Comparison of ENCODE assay signal across 14 cellular contexts in genomic region chr15:37134244-37134643, GRCh38. TPM values are rescaled to one million over a fixed set of nuclear protein-coding genes. Genes with fewer than 3 reads are reported as not detected.
"Had no signal": no experiment of that assay in that cellular context is flagged by ENCODE, and none has a peak within 500 bp of the region (broad histone marks: within the 10 kb centered on the region; RNA-seq: fewer than 3 reads in every experiment).

No MANE protein-coding gene starts in this region.

- H3K36me3 ChIP-seq: prostate gland had no signal

- DNase-seq: activated CD4-positive, alpha-beta T cell treated with anti-CD3 and anti-CD28 coated beads for 1 hour; activated CD4-positive, alpha-beta T cell treated with anti-CD3 and anti-CD28 coated beads, Interleukin-2, amount 50 U/mL, for 48 hours; activated CD8-positive, alpha-beta memory T cell treated with anti-CD3 and anti-CD28 coated beads, Interleukin-2, amount 10 ng/mL, durations not matched to agents 7 days and 5 days; activated gamma-delta T cell; activated naive CD8-positive, alpha-beta T cell treated with anti-CD3 and anti-CD28 coated beads for 36 hours; activated T-cell treated with anti-CD3 and anti-CD28 coated beads, Interleukin-2, amount 50 U/mL, for 48 hours; left colon; nucleus accumbens; stimulated activated CD4-positive, alpha-beta T cell treated with anti-CD3 and anti-CD28 coated beads, Interleukin-12 subunit alpha, Interleukin-12 subunit beta, amount 100 ng/mL, for 4 hours; stimulated activated naive CD4-positive, alpha-beta T cell; substantia nigra had no signal

- H3K4me1 ChIP-seq: prostate gland had no signal

- H3K4me3 ChIP-seq: mucosa of descending colon, prostate gland had no signal

- H3K9me3 ChIP-seq: mucosa of descending colon, prostate gland had no signal

- ATAC-seq: activated CD8-positive, alpha-beta memory T cell treated with anti-CD3 and anti-CD28 coated beads, Interleukin-2, amount 10 ng/mL, durations not matched to agents 7 days and 5 days; mucosa of descending colon; natural killer cell treated with Interleukin-12 subunit alpha and Interleukin-12 subunit beta and Interleukin-15 and Interleukin-18, amount 100 ng/mL, for 72 hours had no signal

RNA-seq across cellular contexts. Expression of gene MEIS2, which starts 33.9 kb away (rescaled TPM):
- total RNA-seq: activated naive CD8-positive, alpha-beta T cell treated with anti-CD3 and anti-CD28 coated beads for 36 hours had no signal
